ENCODE assay signal across 12 cellular contexts in genomic region chr10:11255796-11256444, GRCh38.
A peak's percentile ranks its signal among the peaks of the same experiment; 100 is the strongest.
DNase-seq lines count a peak whose midpoint lies in the region; ATAC-seq and TF ChIP-seq lines count a peak whose summit lies in the region.
"Had no signal": no experiment of that assay in that cellular context is flagged by ENCODE, and none has a peak within 500 bp of the region (broad histone marks: within the 10 kb centered on the region; RNA-seq: fewer than 3 reads in every experiment).

No MANE protein-coding gene starts in this region.

- TF ChIP-seq EP300 in ovary (IDR thresholded peaks at IDR 0.05) = no peak

- H3K27ac ChIP-seq in ovary = no peak overlapping the region
- H3K27ac ChIP-seq: suprapubic skin had no signal

- CTCF ChIA-PET in activated CD4-positive, alpha-beta T cell treated with anti-CD3 and anti-CD28 coated beads for 36 hours (lab: Charles Lee) = interaction anchor here (0.8 to 1.5 kb wide), 3 partner anchors 9 to 151 kb away, joined by 3 to 6 read pairs (median 3); no protein-coding TSS in a partner anchor
- CTCF ChIA-PET in T-cell (lab: Charles Lee) = interaction anchor here (0.6 kb wide), 3 partner anchors 28 to 1925 kb away, joined by 3 to 5 read pairs (median 3); no protein-coding TSS in a partner anchor

- peaks cover 65% of the 10 kb centered on the region for H3K36me3 Mint-ChIP-seq in activated CD4-positive, alpha-beta T cell treated with anti-CD3 and anti-CD28 coated beads for 36 hours (ENCODE audit: low read depth)
- H3K36me3 Mint-ChIP-seq in T-cell = peaks cover 58% of the 10 kb centered on the region

- no peaks in the 10 kb centered on the region for H3K9me3 Mint-ChIP-seq in activated CD4-positive, alpha-beta T cell treated with anti-CD3 and anti-CD28 coated beads for 36 hours (ENCODE audit: low read depth)
- H3K9me3 Mint-ChIP-seq in T-cell = no peaks in the 10 kb centered on the region

- peaks cover 15% of the 10 kb centered on the region for H3K4me1 ChIP-seq in ovary (ENCODE audit: insufficient read depth)
- H3K4me1 ChIP-seq: suprapubic skin had no signal

- DNase-seq in activated CD4-positive, alpha-beta T cell treated with anti-CD3 and anti-CD28 coated beads for 36 hours = no peak
- no peak for DNase-seq in activated CD4-positive, alpha-beta T cell treated with anti-CD3 and anti-CD28 coated beads for 4 hours
- no peak for DNase-seq in T-cell
- DNase-seq in ovary = peak; percentile 60 to 71 (median 66)
- DNase-seq in foreskin fibroblast = no peak
- no peak for DNase-seq in amygdala (lab: John Stamatoyannopoulos, UW)
- DNase-seq: mesenchymal stem cell; NCI-H1092 treated with DMSO at 0.1 percent for 48 hours; stimulated activated CD4-positive, alpha-beta T cell treated with anti-CD3 and anti-CD28 coated beads, Interleukin-12 subunit alpha, Interleukin-12 subunit beta, amount 100 ng/mL, for 4 hours had no signal

- ATAC-seq in activated CD4-positive, alpha-beta T cell treated with anti-CD3 and anti-CD28 coated beads for 36 hours = no peak
- ATAC-seq in HG03095 (IDR thresholded peaks at IDR 0.05; ENCODE audit: unreplicated experiment) (peak; percentile 44), T-cell (replicated peaks in 1 of 4) (no peak), GM18861 (IDR thresholded peaks at IDR 0.05; ENCODE audit: unreplicated experiment) (no peak)

- H3K9me3 ChIP-seq in ovary = no peaks in the 10 kb centered on the region
- H3K9me3 ChIP-seq: suprapubic skin had no signal

- H3K4me3 ChIP-seq in ovary (no peak overlapping the region), foreskin fibroblast (ENCODE audit: low read depth in 1 of 2, low read length in 2 of 2) (no peak overlapping the region)
- H3K4me3 ChIP-seq: suprapubic skin had no signal

- intact Hi-C loops in activated CD4-positive, alpha-beta T cell treated with anti-CD3 and anti-CD28 coated beads for 36 hours (cut with DNase I, micrococcal nuclease) = no loop called here
- intact Hi-C loops in ovary (cut with DNase I) = loop anchor here in 1 of 4 donors (2.0 kb wide), 1 partner anchor 35 kb away; no protein-coding TSS in a partner anchor

- peak overlapping the region; percentile 93 for H3K27ac Mint-ChIP-seq in activated CD4-positive, alpha-beta T cell treated with anti-CD3 and anti-CD28 coated beads for 36 hours
- H3K27ac Mint-ChIP-seq in T-cell = peak overlapping the region; percentile 62 to 74

- TF ChIP-seq POLR2A in ovary (IDR thresholded peaks at IDR 0.05) = no peak

- H3K4me3 Mint-ChIP-seq in activated CD4-positive, alpha-beta T cell treated with anti-CD3 and anti-CD28 coated beads for 36 hours = no peak overlapping the region
- no peak overlapping the region for H3K4me3 Mint-ChIP-seq in T-cell

- H3K27me3 Mint-ChIP-seq in activated CD4-positive, alpha-beta T cell treated with anti-CD3 and anti-CD28 coated beads for 36 hours = no peaks in the 10 kb centered on the region
- H3K27me3 Mint-ChIP-seq in T-cell = no peaks in the 10 kb centered on the region

- H3K27me3 ChIP-seq in ovary = no peaks in the 10 kb centered on the region
- H3K27me3 ChIP-seq: suprapubic skin had no signal

- TF ChIP-seq CTCF in ovary (IDR thresholded peaks at IDR 0.05) (no peak), foreskin fibroblast (IDR thresholded peaks at IDR 0.05; ENCODE audit: low read depth, low read length) (no peak)

- POLR2A ChIA-PET in activated CD4-positive, alpha-beta T cell treated with anti-CD3 and anti-CD28 coated beads for 36 hours (lab: Charles Lee) = interaction anchor here (0.6 kb wide), 1 partner anchor 110 kb away, joined by 7 read pairs; no protein-coding TSS in a partner anchor
- POLR2A ChIA-PET in T-cell (lab: Charles Lee) = interaction anchor here (0.6 to 0.7 kb wide), 3 partner anchors 21 to 105 kb away, joined by 3 to 7 read pairs (median 6); no protein-coding TSS in a partner anchor

- H3K36me3 ChIP-seq in ovary = no peaks in the 10 kb centered on the region

- H3K4me1 Mint-ChIP-seq in activated CD4-positive, alpha-beta T cell treated with anti-CD3 and anti-CD28 coated beads for 36 hours = peaks cover 70% of the 10 kb centered on the region
- H3K4me1 Mint-ChIP-seq in T-cell = peaks cover 57 to 81% (median 72%) of the 10 kb centered on the region in 3 donors

- WGBS in ovary, 3 donors = 57 to 64% (median 57%) methylated on average over 7 of the region's 7 CpGs

Comparison
In these comparisons a context has a peak if more than half of its experiments do, and no peak if none do; other contexts are left out.
1. DNase-seq: peak in ovary (5 of 5); none in activated CD4-positive, alpha-beta T cell treated with anti-CD3 and anti-CD28 coated beads for 36 hours (single experiment), activated CD4-positive, alpha-beta T cell treated with anti-CD3 and anti-CD28 coated beads for 4 hours (0 of 2), T-cell (0 of 34), foreskin fibroblast (0 of 2) and amygdala (0 of 56).